16 cellular contexts compared by ENCODE assay signal in the genomic region with DNA sequence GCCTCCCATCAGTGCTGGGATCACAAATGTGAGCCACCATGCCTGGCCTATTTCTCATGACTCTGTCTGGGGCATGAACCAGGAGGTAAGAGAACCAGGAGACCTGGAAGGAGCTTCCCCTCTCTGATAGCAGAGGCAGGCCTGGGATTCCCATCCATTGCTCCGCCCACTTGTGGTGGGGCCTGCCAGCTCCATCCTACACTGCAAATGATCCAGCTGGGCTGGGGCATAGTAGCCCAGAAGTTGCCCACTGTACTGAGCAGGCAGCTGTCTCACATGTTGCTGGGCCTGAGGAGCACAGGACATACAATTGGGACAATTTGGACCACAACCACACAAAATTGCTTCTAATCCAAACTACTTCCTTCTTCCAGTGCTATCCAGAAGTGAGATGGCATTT.
"Had no signal": no experiment of that assay in that cellular context is flagged by ENCODE, and none has a peak within 500 bp of the region (broad histone marks: within the 10 kb centered on the region; RNA-seq: fewer than 3 reads in every experiment).

No MANE protein-coding gene starts in this region.

- H3K36me3 ChIP-seq: cardiac muscle cell, left lung, right lobe of liver had no signal

- ATAC-seq: activated CD8-positive, alpha-beta memory T cell treated with anti-CD3 and anti-CD28 coated beads, Interleukin-2, amount 10 ng/mL, durations not matched to agents 7 days and 5 days; esophagus mucosa; left lung; natural killer cell treated with Interleukin-12 subunit alpha and Interleukin-12 subunit beta and Interleukin-15 and Interleukin-18, amount 100 ng/mL, for 72 hours; psoas muscle; right lobe of liver had no signal

- H3K4me3 ChIP-seq: cardiac muscle cell, hepatocyte, left lung, psoas muscle, right lobe of liver had no signal

- H3K27me3 ChIP-seq: cardiac muscle cell, hepatocyte, left lung, right lobe of liver had no signal

- H3K27me3 Mint-ChIP-seq: activated T-cell treated with anti-CD3 and anti-CD28 coated beads, Interleukin-2, amount 50 U/mL, for 24 hours; natural killer cell treated with Interleukin-12 subunit alpha and Interleukin-12 subunit beta and Interleukin-15 and Interleukin-18, amount 100 ng/mL, for 72 hours; stimulated activated naive CD8-positive, alpha-beta T cell treated with anti-CD3 and anti-CD28 coated beads, Interleukin-15, Interleukin-2, amounts not matched to agents 100 ng/mL and 50 ng/mL, for 24 hours had no signal

- H3K27ac ChIP-seq: cardiac muscle cell, hepatocyte, left lung, psoas muscle, right lobe of liver had no signal

- H2AFZ ChIP-seq: hepatocyte had no signal

- H3K36me3 Mint-ChIP-seq: activated CD8-positive, alpha-beta memory T cell treated with anti-CD3 and anti-CD28 coated beads, Interleukin-2, amount 10 ng/mL, durations not matched to agents 7 days and 5 days; natural killer cell treated with Interleukin-12 subunit alpha and Interleukin-12 subunit beta and Interleukin-15 and Interleukin-18, amount 100 ng/mL, for 72 hours; type B pancreatic cell had no signal

- H3K27ac Mint-ChIP-seq: activated CD8-positive, alpha-beta memory T cell treated with anti-CD3 and anti-CD28 coated beads, Interleukin-2, amount 10 ng/mL, durations not matched to agents 7 days and 5 days; activated T-cell treated with anti-CD3 and anti-CD28 coated beads, Interleukin-2, amount 50 U/mL, for 24 hours; natural killer cell treated with Interleukin-12 subunit alpha and Interleukin-12 subunit beta and Interleukin-15 and Interleukin-18, amount 100 ng/mL, for 72 hours; stimulated activated naive CD8-positive, alpha-beta T cell treated with anti-CD3 and anti-CD28 coated beads, Interleukin-15, Interleukin-2, amounts not matched to agents 100 ng/mL and 50 ng/mL, for 24 hours; type B pancreatic cell had no signal

- DNase-seq: activated CD4-positive, alpha-beta T cell treated with anti-CD3 and anti-CD28 coated beads, Interleukin-2, amount 50 U/mL, for 48 hours; activated CD8-positive, alpha-beta memory T cell treated with anti-CD3 and anti-CD28 coated beads, Interleukin-2, amount 10 ng/mL, durations not matched to agents 7 days and 5 days; activated effector memory CD4-positive, alpha-beta T cell treated with Interleukin-2 at 50 U/mL for 16 hours; activated naive CD4-positive, alpha-beta T cell treated with anti-CD3 and anti-CD28 coated beads, Interleukin-2, amount 50 U/mL, for 16 hours; activated T-cell treated with anti-CD3 and anti-CD28 coated beads, Interleukin-2, amount 50 U/mL, for 24 hours; left lung; mammary epithelial cell; psoas muscle; right lobe of liver; T1000 had no signal

- H3K9me3 ChIP-seq: left lung, psoas muscle, right lobe of liver had no signal

- H3K9me3 Mint-ChIP-seq: activated T-cell treated with anti-CD3 and anti-CD28 coated beads, Interleukin-2, amount 50 U/mL, for 24 hours; natural killer cell treated with Interleukin-12 subunit alpha and Interleukin-12 subunit beta and Interleukin-15 and Interleukin-18, amount 100 ng/mL, for 72 hours; stimulated activated naive CD8-positive, alpha-beta T cell treated with anti-CD3 and anti-CD28 coated beads, Interleukin-15, Interleukin-2, amounts not matched to agents 100 ng/mL and 50 ng/mL, for 24 hours; type B pancreatic cell had no signal

- H3K4me3 Mint-ChIP-seq: activated CD8-positive, alpha-beta memory T cell treated with anti-CD3 and anti-CD28 coated beads, Interleukin-2, amount 10 ng/mL, durations not matched to agents 7 days and 5 days; activated T-cell treated with anti-CD3 and anti-CD28 coated beads, Interleukin-2, amount 50 U/mL, for 24 hours; natural killer cell treated with Interleukin-12 subunit alpha and Interleukin-12 subunit beta and Interleukin-15 and Interleukin-18, amount 100 ng/mL, for 72 hours; stimulated activated naive CD8-positive, alpha-beta T cell treated with anti-CD3 and anti-CD28 coated beads, Interleukin-15, Interleukin-2, amounts not matched to agents 100 ng/mL and 50 ng/mL, for 24 hours; type B pancreatic cell had no signal

- H3K4me1 Mint-ChIP-seq: activated CD8-positive, alpha-beta memory T cell treated with anti-CD3 and anti-CD28 coated beads, Interleukin-2, amount 10 ng/mL, durations not matched to agents 7 days and 5 days had no signal

- H3K4me1 ChIP-seq: left lung, psoas muscle, right lobe of liver had no signal

- H3K4me2 ChIP-seq: hepatocyte had no signal
